Comparison of ENCODE assay signal across 8 cellular contexts in the genomic region with DNA sequence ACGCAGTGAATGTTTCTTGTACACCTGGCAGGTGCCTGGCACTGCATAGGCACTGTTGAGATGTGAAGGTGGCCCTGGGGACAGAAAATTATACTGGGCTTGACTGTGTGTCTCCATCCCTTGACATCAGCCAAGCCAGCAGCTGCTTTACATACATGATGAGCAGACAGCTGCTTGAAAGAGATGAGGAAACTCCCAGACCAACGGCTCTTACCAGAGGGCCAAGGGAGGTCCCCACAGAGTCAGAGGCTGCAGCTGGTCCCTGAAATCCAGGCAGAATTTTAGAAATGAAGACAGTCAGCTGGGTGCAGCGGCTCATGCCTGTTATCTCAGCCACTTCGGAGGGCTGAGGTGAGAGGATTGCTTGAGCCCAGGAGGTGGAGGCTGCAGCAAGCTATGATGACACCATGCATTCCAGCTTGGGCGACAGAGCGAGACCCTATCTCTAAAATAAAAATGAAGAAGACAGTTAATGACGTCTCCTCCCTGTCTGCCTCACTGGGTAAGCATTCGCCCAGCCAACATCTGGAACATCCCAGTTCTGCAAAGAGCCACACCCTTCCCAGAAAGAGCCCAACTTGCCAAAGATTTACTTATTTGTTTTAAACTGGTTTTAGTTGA. TPM values are rescaled to one million over a fixed set of nuclear protein-coding genes. Genes with fewer than 3 reads are reported as not detected.
DNase-seq lines count a peak whose midpoint lies in the region; ATAC-seq and TF ChIP-seq lines count a peak whose summit lies in the region.

No MANE protein-coding gene starts in this region.

- H3K79me2 ChIP-seq in OCI-LY1 (ENCODE audit: insufficient read depth, low read length) (no peaks in the 10 kb centered on the region), trophoblast cell (ENCODE audit: control insufficient read depth, insufficient read depth, low read length, poor library complexity) (no peaks in the 10 kb centered on the region)

- CTCF ChIA-PET in activated naive CD4-positive, alpha-beta T cell treated with anti-CD3 and anti-CD28 coated beads, Interleukin-2, amount 10 ng/mL, durations not matched to agents 7 days and 5 days (lab: Charles Lee), result no interaction called here

- intact Hi-C loops in aorta (cut with DNase I), result no loop called here

- H3K27me3 ChIP-seq in OCI-LY1 (ENCODE audit: insufficient read depth, low read length), result no peaks in the 10 kb centered on the region
- H3K27me3 ChIP-seq in trophoblast cell (ENCODE audit: insufficient read depth, low read length), result no peaks in the 10 kb centered on the region
- no peaks in the 10 kb centered on the region for H3K27me3 ChIP-seq in aorta (ENCODE audit: control insufficient read depth in 1 of 2, insufficient read depth in 2 of 2, low read length in 1 of 2)

- H2AFZ ChIP-seq in OCI-LY1 (ENCODE audit: low read length) (no peak overlapping the region), trophoblast cell (ENCODE audit: insufficient read depth, low read length, poor library complexity) (no peak overlapping the region)

- peak overlapping the region; percentile 22 for H3K4me2 ChIP-seq in OCI-LY1 (ENCODE audit: low read length)
- H3K4me2 ChIP-seq in trophoblast cell (ENCODE audit: low read length), result no peak overlapping the region

- no peaks in the 10 kb centered on the region for H3K27me3 Mint-ChIP-seq in activated naive CD4-positive, alpha-beta T cell treated with anti-CD3 and anti-CD28 coated beads, Interleukin-2, amount 10 ng/mL, durations not matched to agents 7 days and 5 days

- no peak overlapping the region for H3K4me3 Mint-ChIP-seq in activated naive CD4-positive, alpha-beta T cell treated with anti-CD3 and anti-CD28 coated beads, Interleukin-2, amount 10 ng/mL, durations not matched to agents 7 days and 5 days

- no peak overlapping the region for H2BK120ac ChIP-seq in trophoblast cell (ENCODE audit: insufficient read depth, low read length, poor library complexity)

- H4K8ac ChIP-seq in trophoblast cell (ENCODE audit: low read depth, low read length), result no peak overlapping the region

- peak; percentile 53 to 66 for DNase-seq in trophoblast cell
- no peak for DNase-seq in aorta
- DNase-seq in RKO (ENCODE audit: low spot score), result no peak
- DNase-seq in KG1 (lab: John Stamatoyannopoulos, UW), result no peak
- DNase-seq in activated naive CD4-positive, alpha-beta T cell treated with anti-CD3 and anti-CD28 coated beads, Interleukin-2, amount 10 ng/mL, durations not matched to agents 7 days and 5 days, result no peak

- H3K4me3 ChIP-seq in OCI-LY1 (ENCODE audit: low read depth, low read length, poor library complexity, severe bottlenecking) (peak overlapping the region; percentile 8), trophoblast cell (ENCODE audit: low read depth, low read length) (no peak overlapping the region), aorta (ENCODE audit: low read length in 2 of 2) (no peak overlapping the region)

- no peak overlapping the region for H3K23ac ChIP-seq in trophoblast cell (ENCODE audit: low read length)

- H2BK12ac ChIP-seq in trophoblast cell (ENCODE audit: low read length), result no peak overlapping the region

- no peak overlapping the region for H3K4ac ChIP-seq in trophoblast cell (ENCODE audit: low read depth, low read length)

- H3K18ac ChIP-seq in trophoblast cell (ENCODE audit: low read length), result no peak overlapping the region

- TF ChIP-seq CTCF in OCI-LY1 (IDR thresholded peaks at IDR 0.05; ENCODE audit: low read length), result no peak

- H4K91ac ChIP-seq in trophoblast cell (ENCODE audit: low read depth, low read length), result no peak overlapping the region

- no peak overlapping the region; the same call in 1 of the 2 replicates for H3K9ac ChIP-seq in OCI-LY1 (ENCODE audit: low read length)
- no peak overlapping the region for H3K9ac ChIP-seq in trophoblast cell (ENCODE audit: low read length)

- no peak overlapping the region for H2BK5ac ChIP-seq in trophoblast cell (ENCODE audit: low read depth, low read length, poor library complexity)

- H3K9me3 Mint-ChIP-seq in activated naive CD4-positive, alpha-beta T cell treated with anti-CD3 and anti-CD28 coated beads, Interleukin-2, amount 10 ng/mL, durations not matched to agents 7 days and 5 days, result peaks cover 4% of the 10 kb centered on the region

- H3K4me1 ChIP-seq in OCI-LY1 (ENCODE audit: insufficient read depth, low read length, severe bottlenecking) (peaks cover 25% of the 10 kb centered on the region), trophoblast cell (ENCODE audit: control insufficient read depth in 1 of 2, insufficient read depth in 2 of 2, low read length in 2 of 2) (peaks cover 4 to 8% of the 10 kb centered on the region in 2 experiments), aorta (ENCODE audit: control insufficient read depth in 1 of 2, insufficient read depth in 2 of 2, low read length in 2 of 2) (no peaks in the 10 kb centered on the region)

- ATAC-seq in GM18868 (IDR thresholded peaks at IDR 0.05; ENCODE audit: unreplicated experiment) (peak; percentile 93), HG02759 (IDR thresholded peaks at IDR 0.05; ENCODE audit: unreplicated experiment) (peak; percentile 95), aorta (ENCODE audit: low FRiP score) (no peak)

- no peaks in the 10 kb centered on the region for H3K9me3 ChIP-seq in OCI-LY1 (ENCODE audit: low read length)
- H3K9me3 ChIP-seq in trophoblast cell (ENCODE audit: insufficient read depth, low read depth, low read length), result no peaks in the 10 kb centered on the region
- H3K9me3 ChIP-seq in aorta (ENCODE audit: control insufficient read depth, low read length), result no peaks in the 10 kb centered on the region

- no peak overlapping the region for H2AK5ac ChIP-seq in trophoblast cell (ENCODE audit: low read length)

- peak overlapping the region; percentile 88 for H3K27ac ChIP-seq in OCI-LY1 (ENCODE audit: low read depth, low read length, poor library complexity, severe bottlenecking)
- H3K27ac ChIP-seq in trophoblast cell (ENCODE audit: low read depth, low read length), result no peak overlapping the region
- no peak overlapping the region for H3K27ac ChIP-seq in aorta (ENCODE audit: low read depth in 1 of 2, low read length in 2 of 2)

- H3F3A ChIP-seq in OCI-LY1 (ENCODE audit: insufficient read depth, low read length), result peaks cover 10% of the 10 kb centered on the region; the same call in 1 of the 2 replicates

- WGBS in trophoblast cell (ENCODE audit: extremely low coverage, insufficient coverage, insufficient read length), result no CpG with 5 or more reads among the region's 8 CpGs
- WGBS in aorta, 2 donors, result 89 to 91% methylated on average over 8 of the region's 8 CpGs

- no peaks in the 10 kb centered on the region for H3K4me1 Mint-ChIP-seq in activated naive CD4-positive, alpha-beta T cell treated with anti-CD3 and anti-CD28 coated beads, Interleukin-2, amount 10 ng/mL, durations not matched to agents 7 days and 5 days

- no peaks in the 10 kb centered on the region for H3K9me2 ChIP-seq in OCI-LY1 (ENCODE audit: low read depth, low read length)

- no peak overlapping the region for H3K27ac Mint-ChIP-seq in activated naive CD4-positive, alpha-beta T cell treated with anti-CD3 and anti-CD28 coated beads, Interleukin-2, amount 10 ng/mL, durations not matched to agents 7 days and 5 days

- H3K36me3 Mint-ChIP-seq in activated naive CD4-positive, alpha-beta T cell treated with anti-CD3 and anti-CD28 coated beads, Interleukin-2, amount 10 ng/mL, durations not matched to agents 7 days and 5 days, result peaks cover 17% of the 10 kb centered on the region

- H4K12ac ChIP-seq in trophoblast cell (ENCODE audit: low read depth, low read length), result no peak overlapping the region

- H3K36me3 ChIP-seq in OCI-LY1 (ENCODE audit: insufficient read depth, low read length) (peaks cover 59% of the 10 kb centered on the region), trophoblast cell (ENCODE audit: control insufficient read depth in 1 of 2, insufficient read depth in 2 of 2, low read length in 2 of 2) (peaks cover 32 to 36% of the 10 kb centered on the region in 2 experiments), aorta (ENCODE audit: control insufficient read depth in 1 of 2, insufficient read depth in 2 of 2, low read length in 1 of 2) (no peaks in the 10 kb centered on the region)

- no peaks in the 10 kb centered on the region for H3K79me1 ChIP-seq in trophoblast cell (ENCODE audit: low read length)

- no peaks in the 10 kb centered on the region for H4K20me1 ChIP-seq in OCI-LY1 (ENCODE audit: insufficient read depth, low read length)

- H3K14ac ChIP-seq in trophoblast cell (ENCODE audit: low read length), result no peak overlapping the region

RNA-seq across cellular contexts. Expression of a gene that starts 17.6 kb away (rescaled TPM):
- 23.7 and 23.9 TPM in 2 replicates for polyA plus RNA-seq in trophoblast cell (2013)
- 10 to 100 TPM; 14.7 to 18.9 TPM for total RNA-seq in aorta
- 1 to 10 TPM; 6.1 to 8.4 TPM for polyA plus RNA-seq in aorta

Comparison
In these comparisons a context has a peak if more than half of its experiments do, and no peak if none do; other contexts are left out.
1. DNase-seq: peak in trophoblast cell (2 of 2); none in aorta (0 of 2), RKO (single experiment), KG1 (single experiment) and activated naive CD4-positive, alpha-beta T cell treated with anti-CD3 and anti-CD28 coated beads, Interleukin-2, amount 10 ng/mL, durations not matched to agents 7 days and 5 days (single experiment).